Comparison of ENCODE assay signal across 30 cellular contexts in genomic region chr5:95704150-95704549, GRCh38. TPM values are rescaled to one million over a fixed set of nuclear protein-coding genes. Genes with fewer than 3 reads are reported as not detected.
A peak's percentile ranks its signal among the peaks of the same experiment; 100 is the strongest.
DNase-seq lines count a peak whose midpoint lies in the region; ATAC-seq, FAIRE-seq and TF ChIP-seq lines count a peak whose summit lies in the region.
"Had no signal": no experiment of that assay in that cellular context is flagged by ENCODE, and none has a peak within 500 bp of the region (broad histone marks: within the 10 kb centered on the region; RNA-seq: fewer than 3 reads in every experiment).

No MANE protein-coding gene starts in this region.

- 39 to 40% methylated on average over 1 of the region's 1 CpG for WGBS in pancreas, 2 donors

- H2AFZ ChIP-seq in HCT116 (ENCODE audit: low read depth, low read length, poor library complexity, severe bottlenecking), result peak overlapping the region; percentile 84

- BruUV-seq in HCT116 (replicated peaks; lab: Mats Ljungman, UMichigan), result no TSS peak

- no peak for TF ChIP-seq RAD21 in HCT116 (IDR thresholded peaks at IDR 0.05; ENCODE audit: low read depth)

- FAIRE-seq in A204.1 (lab: Jason Lieb, UNC) (peak; percentile 14), pancreas (lab: Jason Lieb, UNC) (peak; percentile 26)

- H3K27me3 ChIP-seq in HCT116 (ENCODE audit: insufficient read depth, low read length) (no peaks in the 10 kb centered on the region), pancreas (no peaks in the 10 kb centered on the region)

- ATAC-seq in HCT116, result no peak
- no peak for ATAC-seq in pancreas
- no peak for ATAC-seq in GM18867 (IDR thresholded peaks at IDR 0.05; ENCODE audit: unreplicated experiment)
- ATAC-seq: T-cell had no signal

- no peaks in the 10 kb centered on the region for H4K20me1 ChIP-seq in HCT116 (ENCODE audit: insufficient read depth)

- no peak overlapping the region for H3K27ac ChIP-seq in HCT116 (ENCODE audit: low read depth, low read length)
- H3K27ac ChIP-seq in pancreas, result no peak overlapping the region

- intact Hi-C loops in HCT116 (cut with micrococcal nuclease), result no loop called here
- intact Hi-C loops in pancreas (cut with DNase I), result no loop called here

- no peak overlapping the region for H3K4me2 ChIP-seq in HCT116 (ENCODE audit: low read length)

- H3K9me2 ChIP-seq in HCT116 (ENCODE audit: insufficient read depth), result no peaks in the 10 kb centered on the region

- H3K36me3 ChIP-seq in HCT116 (ENCODE audit: control insufficient read depth in 1 of 2, insufficient read depth in 2 of 2, low read length in 2 of 2), result no peaks in the 10 kb centered on the region
- no peaks in the 10 kb centered on the region for H3K36me3 ChIP-seq in pancreas

- no peak overlapping the region for H3K4me3 ChIP-seq in HCT116 (replicated peaks in 1 of 2; ENCODE audit: low read depth in 1 of 2, low read length in 2 of 2)
- no peak overlapping the region for H3K4me3 ChIP-seq in pancreas

- H3K4me1 ChIP-seq in HCT116 (ENCODE audit: control insufficient read depth in 1 of 2, insufficient read depth in 2 of 2, low read length in 2 of 2) (peaks cover 4 to 7% of the 10 kb centered on the region in 2 experiments; a peak in 3 of 4 replicates), pancreas (peaks cover 0 to 6% (median 0%) of the 10 kb centered on the region in 3 donors)

- CTCF ChIA-PET in HCT116 (lab: Charles Lee), result no interaction called here

- RAD21 ChIA-PET in HCT116 (lab: Charles Lee; ENCODE audit: low non-redundant PET in 1 of 2, low total read pairs in 2 of 2, uncharacterized antibody in 2 of 2, unreplicated experiment in 2 of 2), result no interaction called here

- H3K79me2 ChIP-seq in HCT116 (ENCODE audit: insufficient read depth, low read length), result no peaks in the 10 kb centered on the region

- H3K9me3 ChIP-seq in HCT116 (ENCODE audit: control insufficient read depth in 1 of 2, insufficient read depth in 1 of 2, low read depth in 1 of 2, low read length in 2 of 2) (no peaks in the 10 kb centered on the region), pancreas (no peaks in the 10 kb centered on the region)

- POLR2A ChIA-PET in HCT116 (lab: Charles Lee), result no interaction called here

- no peak overlapping the region for H3K9ac ChIP-seq in HCT116 (ENCODE audit: low read length)

- TF ChIP-seq CTCF in HCT116 (IDR thresholded peaks at IDR 0.05 in 2 of 3, conservative IDR thresholded peaks at IDR 0.05 in 1 of 3; ENCODE audit: borderline replicate concordance in 1 of 3, insufficient read depth in 1 of 3, low read depth in 2 of 3, low read length in 2 of 3) (no peak), pancreas (IDR thresholded peaks at IDR 0.05) (no peak)

- TF ChIP-seq POLR2A in HCT116 (IDR thresholded peaks at IDR 0.05; ENCODE audit: borderline replicate concordance, extremely low read depth, insufficient read depth, insufficient read length), result no peak

- DNase-seq in HCT116 (ENCODE audit: low read depth, low spot score) (no peak), fibroblast of gingiva (ENCODE audit: low read depth) (peak; percentile 20), pancreas (no peak), NCI-H510A (lab: John Stamatoyannopoulos, UW) (no peak)
- DNase-seq in central memory CD4-positive, alpha-beta T cell, result no peak
- DNase-seq in activated naive CD4-positive, alpha-beta T cell treated with Interleukin-2 at 50 U/mL for 16 hours, result no peak
- DNase-seq: AML-193; C1 segment of cervical spinal cord; CD4-positive, alpha-beta memory T cell; COR-L47; DMS153; GOT3; HCEC 1CT; Kasumi-1; NCI-H1092 treated with DMSO at 0.1 percent for 48 hours; NCI-H1436; NCI-H187; NCI-H2081 treated with DMSO at 0.1 percent for 48 hours; NCI-H2171; NCI-H226; NCI-H774; Right ventricle myocardium superior; RPMI8226; T-cell had no signal

TF ChIP-seq in HCT116, 20 proteins besides CTCF, POLR2A, EP300 and RAD21:
- TF ChIP-seq MAX (IDR thresholded peaks at IDR 0.05), result no peak
- no peak for TF ChIP-seq CBX3 (IDR thresholded peaks at IDR 0.05; ENCODE audit: low read depth)
- no peak for TF ChIP-seq EZH2 (IDR thresholded peaks at IDR 0.05)
- TF ChIP-seq REST (IDR thresholded peaks at IDR 0.05; ENCODE audit: low read depth), result no peak
- TF ChIP-seq ZNF274 (IDR thresholded peaks at IDR 0.05; ENCODE audit: low read depth, low read length), result no peak
- TF ChIP-seq EZH2phosphoT487 (IDR thresholded peaks at IDR 0.05; ENCODE audit: borderline replicate concordance), result no peak
- no peak for TF ChIP-seq EGR1 (IDR thresholded peaks at IDR 0.05; ENCODE audit: low read depth)
- no peak for TF ChIP-seq JUND (IDR thresholded peaks at IDR 0.05)
- no peak for TF ChIP-seq SP1 (IDR thresholded peaks at IDR 0.05; ENCODE audit: low read depth)
- TF ChIP-seq FOSL1 (IDR thresholded peaks at IDR 0.05; ENCODE audit: low read depth), result no peak
- TF ChIP-seq POLR2AphosphoS5 (IDR thresholded peaks at IDR 0.05; ENCODE audit: low read depth, low read length), result no peak

RNA-seq across cellular contexts. Expression of gene SPATA9, which starts 21.4 kb away (rescaled TPM):
- total RNA-seq in HCT116 (2021; ENCODE audit: unreplicated experiment), result not detected
- 0.04 and 0.22 TPM in 2 replicates for polyA plus RNA-seq in HCT116 (2012)
- under 1 TPM; 0.12 to 0.67 (median 0.48) TPM for total RNA-seq in pancreas
- 1 to 10 TPM in 1 of 2 donors, under 1 TPM in 1; 0.19 to 1.3 TPM for polyA plus RNA-seq in pancreas
- total RNA-seq: A172; CD4-positive, alpha-beta memory T cell; G401; HT-29; Right ventricle myocardium superior; SK-MEL-5; T-cell had no signal

RNA-seq across cellular contexts. Expression of gene RHOBTB3, which starts 27.0 kb away (rescaled TPM):
- 84.3 TPM for total RNA-seq in HCT116 (2021; ENCODE audit: unreplicated experiment)
- 33.0 and 43.6 TPM in 2 replicates for polyA plus RNA-seq in HCT116 (2012)
- 100 to 1,000 TPM in 3 of 6 donors, 10 to 100 TPM in 3; 59.6 to 190 (median 93.7) TPM for total RNA-seq in pancreas
- 10 to 100 TPM; 32.5 to 54.8 TPM for polyA plus RNA-seq in pancreas

RNA-seq across cellular contexts. Expression of gene RFESD, which starts 57.6 kb away (rescaled TPM):
- total RNA-seq in HCT116 (2021; ENCODE audit: unreplicated experiment) (4.1 TPM), pancreas (1 to 10 TPM; 1.3 to 2.7 (median 1.7) TPM)
- 1.5 and 3.4 TPM in 2 replicates for polyA plus RNA-seq in HCT116 (2012)
- 1 to 10 TPM; 1.1 to 2.8 TPM for polyA plus RNA-seq in pancreas
